In the genomic region with DNA sequence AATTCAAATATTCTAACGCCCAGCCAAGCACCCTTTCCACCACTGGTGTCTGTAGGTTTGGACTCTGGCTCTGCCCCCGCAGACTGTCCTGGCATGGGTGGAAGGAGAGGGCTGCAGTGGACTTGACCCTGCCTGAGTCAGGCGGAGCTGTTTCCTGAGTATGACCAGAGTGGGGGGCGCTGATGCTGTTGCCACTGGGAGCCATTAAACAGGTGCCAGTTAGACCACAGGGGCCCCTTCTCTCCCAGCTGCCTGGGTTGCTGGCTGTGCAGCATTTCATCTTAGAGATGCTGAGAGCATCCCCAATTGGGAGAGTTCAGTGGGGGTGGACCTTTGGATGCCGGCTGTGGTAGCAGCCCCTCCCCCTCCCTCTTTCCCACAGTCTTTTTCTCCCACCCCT, we compare ENCODE assay signal across 20 cellular contexts.
"Had no signal": no experiment of that assay in that cellular context is flagged by ENCODE, and none has a peak within 500 bp of the region (broad histone marks: within the 10 kb centered on the region; RNA-seq: fewer than 3 reads in every experiment).

No MANE protein-coding gene starts in this region.

- H3K36me3 ChIP-seq: colonic mucosa, neutrophil, right lobe of liver, stomach, thyroid gland had no signal

- H3K9me3 Mint-ChIP-seq: dendritic cell treated with granulocyte-macrophage colony-stimulating factor and Interleukin-4, amounts not matched to agents 40 ng/mL and 50 ng/mL, for 4 days; natural killer cell; stimulated activated effector memory CD8-positive, alpha-beta T cell treated with anti-CD3 and anti-CD28 coated beads, Interleukin-12 subunit alpha, Interleukin-12 subunit beta, amount 100 ng/mL, for 72 hours had no signal

- H3K4me3 Mint-ChIP-seq: dendritic cell treated with granulocyte-macrophage colony-stimulating factor and Interleukin-4, amounts not matched to agents 40 ng/mL and 50 ng/mL, for 4 days; memory B cell; natural killer cell; stimulated activated effector memory CD8-positive, alpha-beta T cell treated with anti-CD3 and anti-CD28 coated beads, Interleukin-12 subunit alpha, Interleukin-12 subunit beta, amount 100 ng/mL, for 72 hours had no signal

- H3K4me2 ChIP-seq: smooth muscle cell had no signal

- H3K27ac ChIP-seq: colonic mucosa, neutrophil, parathyroid adenoma, right lobe of liver, stomach, thyroid gland had no signal

- H3K36me3 Mint-ChIP-seq: memory B cell; natural killer cell; stimulated activated effector memory CD8-positive, alpha-beta T cell treated with anti-CD3 and anti-CD28 coated beads, Interleukin-12 subunit alpha, Interleukin-12 subunit beta, amount 100 ng/mL, for 72 hours had no signal

- H3K27ac Mint-ChIP-seq: dendritic cell treated with granulocyte-macrophage colony-stimulating factor and Interleukin-4, amounts not matched to agents 40 ng/mL and 50 ng/mL, for 4 days; memory B cell; natural killer cell; progenitor cell of endocrine pancreas; stimulated activated effector memory CD8-positive, alpha-beta T cell treated with anti-CD3 and anti-CD28 coated beads, Interleukin-12 subunit alpha, Interleukin-12 subunit beta, amount 100 ng/mL, for 72 hours had no signal

- DNase-seq: colonic mucosa; effector memory CD4-positive, alpha-beta T cell; kidney; natural killer cell; stimulated activated CD4-positive, alpha-beta T cell treated with anti-CD3 and anti-CD28 coated beads, Interleukin-2, amount 100 ng/mL, for 24 hours; stimulated activated CD4-positive, alpha-beta T cell treated with anti-CD3 and anti-CD28 coated beads, Interleukin-4, amount 100 ng/mL, for 24 hours; stimulated activated naive CD4-positive, alpha-beta T cell treated with Interleukin-2 at 50 U/mL for 16 hours; stomach; thyroid gland; trophoblast cell had no signal

- H3K4me3 ChIP-seq: colonic mucosa, lung, right lobe of liver, smooth muscle cell, stomach, thyroid gland had no signal

- H3K27me3 ChIP-seq: colonic mucosa, right lobe of liver, thyroid gland had no signal

- H3K9me3 ChIP-seq: colonic mucosa, neutrophil, right lobe of liver, thyroid gland had no signal

- H3K79me2 ChIP-seq: parathyroid adenoma had no signal

- H3K4me1 ChIP-seq: colonic mucosa, parathyroid adenoma, right lobe of liver, stomach, thyroid gland had no signal

- H2AFZ ChIP-seq: parathyroid adenoma had no signal

- H3K4me1 Mint-ChIP-seq: memory B cell had no signal

- ATAC-seq: left lobe of liver; natural killer cell; right lobe of liver; stimulated activated effector memory CD8-positive, alpha-beta T cell treated with anti-CD3 and anti-CD28 coated beads, Interleukin-12 subunit alpha, Interleukin-12 subunit beta, amount 100 ng/mL, for 72 hours had no signal

- H3K9ac ChIP-seq: parathyroid adenoma had no signal
